In the genomic region with DNA sequence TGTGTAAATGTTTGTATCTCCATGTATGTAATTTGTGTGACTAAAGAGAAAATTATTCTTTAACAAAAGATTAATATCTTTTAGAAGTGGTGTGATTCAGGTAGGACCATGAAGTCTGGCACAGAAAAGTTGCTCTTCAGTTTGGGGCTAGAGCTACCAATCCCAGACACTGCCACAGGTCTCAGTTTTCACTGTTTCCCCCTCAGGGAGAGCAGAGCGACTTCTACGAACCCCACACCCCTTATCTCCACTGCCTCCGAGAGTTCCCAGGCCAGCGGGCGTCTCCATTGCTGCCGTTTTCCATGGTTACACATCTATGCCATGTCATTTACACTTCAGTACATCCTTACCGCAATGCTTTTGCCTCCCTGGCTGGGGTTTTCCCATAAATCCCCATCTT, we compare ENCODE assay signal across 2 cellular contexts.
TF ChIP-seq lines count a peak whose summit lies in the region.

No MANE protein-coding gene starts in this region.

TF ChIP-seq in A549, 52 proteins besides CTCF, POLR2A, EP300 and RAD21:
- TF ChIP-seq HEYL (CRISPR knock-in tag; IDR thresholded peaks at IDR 0.05) (no peak), CHD4 (IDR thresholded peaks at IDR 0.05; ENCODE audit: borderline replicate concordance) (no peak), HOXB13 (CRISPR knock-in tag; IDR thresholded peaks at IDR 0.05; ENCODE audit: low read depth) (no peak), GATA3 (IDR thresholded peaks at IDR 0.05; ENCODE audit: borderline replicate concordance) (no peak)
- TF ChIP-seq, protein P1, sequence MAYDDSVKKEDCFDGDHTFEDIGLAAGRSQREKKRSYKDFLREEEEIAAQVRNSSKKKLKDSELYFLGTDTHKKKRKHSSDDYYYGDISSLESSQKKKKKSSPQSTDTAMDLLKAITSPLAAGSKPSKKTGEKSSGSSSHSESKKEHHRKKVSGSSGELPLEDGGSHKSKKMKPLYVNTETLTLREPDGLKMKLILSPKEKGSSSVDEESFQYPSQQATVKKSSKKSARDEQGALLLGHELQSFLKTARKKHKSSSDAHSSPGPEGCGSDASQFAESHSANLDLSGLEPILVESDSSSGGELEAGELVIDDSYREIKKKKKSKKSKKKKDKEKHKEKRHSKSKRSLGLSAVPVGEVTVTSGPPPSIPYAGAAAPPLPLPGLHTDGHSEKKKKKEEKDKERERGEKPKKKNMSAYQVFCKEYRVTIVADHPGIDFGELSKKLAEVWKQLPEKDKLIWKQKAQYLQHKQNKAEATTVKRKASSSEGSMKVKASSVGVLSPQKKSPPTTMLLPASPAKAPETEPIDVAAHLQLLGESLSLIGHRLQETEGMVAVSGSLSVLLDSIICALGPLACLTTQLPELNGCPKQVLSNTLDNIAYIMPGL (CRISPR knock-in tag; IDR thresholded peaks at IDR 0.05; ENCODE audit: borderline replicate concordance) = no peak
- TF ChIP-seq, protein P2, sequence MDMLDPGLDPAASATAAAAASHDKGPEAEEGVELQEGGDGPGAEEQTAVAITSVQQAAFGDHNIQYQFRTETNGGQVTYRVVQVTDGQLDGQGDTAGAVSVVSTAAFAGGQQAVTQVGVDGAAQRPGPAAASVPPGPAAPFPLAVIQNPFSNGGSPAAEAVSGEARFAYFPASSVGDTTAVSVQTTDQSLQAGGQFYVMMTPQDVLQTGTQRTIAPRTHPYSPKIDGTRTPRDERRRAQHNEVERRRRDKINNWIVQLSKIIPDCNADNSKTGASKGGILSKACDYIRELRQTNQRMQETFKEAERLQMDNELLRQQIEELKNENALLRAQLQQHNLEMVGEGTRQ (IDR thresholded peaks at IDR 0.05) = no peak
- TF ChIP-seq, protein P3, sequence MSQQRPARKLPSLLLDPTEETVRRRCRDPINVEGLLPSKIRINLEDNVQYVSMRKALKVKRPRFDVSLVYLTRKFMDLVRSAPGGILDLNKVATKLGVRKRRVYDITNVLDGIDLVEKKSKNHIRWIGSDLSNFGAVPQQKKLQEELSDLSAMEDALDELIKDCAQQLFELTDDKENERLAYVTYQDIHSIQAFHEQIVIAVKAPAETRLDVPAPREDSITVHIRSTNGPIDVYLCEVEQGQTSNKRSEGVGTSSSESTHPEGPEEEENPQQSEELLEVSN (IDR thresholded peaks at IDR 0.05; ENCODE audit: borderline replicate concordance, low read depth) = no peak

TF ChIP-seq in K562, 482 proteins besides CTCF, POLR2A, EP300 and RAD21:
- TF ChIP-seq EGR1 (conservative IDR thresholded peaks at IDR 0.05) (no peak), SOX6 (IDR thresholded peaks at IDR 0.05) (no peak), CBX5 (IDR thresholded peaks at IDR 0.05; ENCODE audit: borderline replicate concordance, low read depth) (no peak), KLF6 (CRISPR knock-in tag; IDR thresholded peaks at IDR 0.05; ENCODE audit: borderline replicate concordance) (no peak), TEAD1 (CRISPR knock-in tag; IDR thresholded peaks at IDR 0.05) (no peak), ZNF507 (tag; conservative IDR thresholded peaks at IDR 0.05) (no peak)
- TF ChIP-seq, protein P4, sequence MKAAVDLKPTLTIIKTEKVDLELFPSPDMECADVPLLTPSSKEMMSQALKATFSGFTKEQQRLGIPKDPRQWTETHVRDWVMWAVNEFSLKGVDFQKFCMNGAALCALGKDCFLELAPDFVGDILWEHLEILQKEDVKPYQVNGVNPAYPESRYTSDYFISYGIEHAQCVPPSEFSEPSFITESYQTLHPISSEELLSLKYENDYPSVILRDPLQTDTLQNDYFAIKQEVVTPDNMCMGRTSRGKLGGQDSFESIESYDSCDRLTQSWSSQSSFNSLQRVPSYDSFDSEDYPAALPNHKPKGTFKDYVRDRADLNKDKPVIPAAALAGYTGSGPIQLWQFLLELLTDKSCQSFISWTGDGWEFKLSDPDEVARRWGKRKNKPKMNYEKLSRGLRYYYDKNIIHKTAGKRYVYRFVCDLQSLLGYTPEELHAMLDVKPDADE (conservative IDR thresholded peaks at IDR 0.05; ENCODE audit: control insufficient read depth, low read depth, low read length) = no peak
